1 cellular context compared by ENCODE assay signal in the genomic region with DNA sequence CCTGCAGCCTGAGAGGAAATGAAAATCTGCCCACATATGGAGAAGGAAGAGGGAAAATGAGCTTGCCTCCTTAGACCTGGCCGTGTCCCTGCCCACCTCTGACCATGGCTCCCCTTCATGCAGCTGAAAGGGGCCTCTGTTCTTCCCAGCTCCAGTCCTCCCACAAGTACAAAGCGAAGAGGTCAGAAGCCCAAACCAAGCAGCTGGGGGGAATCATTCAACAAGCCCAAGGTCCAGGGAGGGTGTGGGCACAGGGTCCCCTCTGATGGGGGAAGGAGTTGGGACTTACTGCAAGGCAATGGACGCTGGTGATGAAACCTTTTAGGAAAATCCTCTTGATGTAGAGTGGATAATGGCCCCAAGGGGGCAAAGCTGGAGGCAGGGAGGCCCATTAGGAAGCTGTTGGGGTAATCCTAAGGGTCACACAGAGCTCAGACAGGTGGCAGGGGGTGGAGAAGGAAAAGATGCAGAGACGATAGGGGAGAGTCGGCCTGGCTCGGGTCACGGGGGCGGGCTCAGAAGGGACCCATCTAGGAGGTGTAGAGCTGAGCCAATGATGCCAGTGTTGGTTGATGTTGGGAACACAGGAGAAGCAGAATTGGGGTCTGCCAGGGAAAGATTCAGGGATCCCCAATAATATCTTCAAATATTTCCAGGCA.
TF ChIP-seq lines count a peak whose summit lies in the region.

No MANE protein-coding gene starts in this region.

TF ChIP-seq in SK-N-SH, 30 proteins besides CTCF, POLR2A, EP300 and RAD21 (continued from another document):
- TF ChIP-seq RXRA (IDR thresholded peaks at IDR 0.05; ENCODE audit: borderline replicate concordance, low read depth) (no peak), RCOR1 (IDR thresholded peaks at IDR 0.05; ENCODE audit: low read length) (no peak)
- TF ChIP-seq, protein P1, sequence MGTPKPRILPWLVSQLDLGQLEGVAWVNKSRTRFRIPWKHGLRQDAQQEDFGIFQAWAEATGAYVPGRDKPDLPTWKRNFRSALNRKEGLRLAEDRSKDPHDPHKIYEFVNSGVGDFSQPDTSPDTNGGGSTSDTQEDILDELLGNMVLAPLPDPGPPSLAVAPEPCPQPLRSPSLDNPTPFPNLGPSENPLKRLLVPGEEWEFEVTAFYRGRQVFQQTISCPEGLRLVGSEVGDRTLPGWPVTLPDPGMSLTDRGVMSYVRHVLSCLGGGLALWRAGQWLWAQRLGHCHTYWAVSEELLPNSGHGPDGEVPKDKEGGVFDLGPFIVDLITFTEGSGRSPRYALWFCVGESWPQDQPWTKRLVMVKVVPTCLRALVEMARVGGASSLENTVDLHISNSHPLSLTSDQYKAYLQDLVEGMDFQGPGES (IDR thresholded peaks at IDR 0.05; ENCODE audit: low read depth, low read length): no peak
TF ChIP-seq in SK-N-SH: peak in this region for 0.
